Comparison of ENCODE assay signal across 18 cellular contexts in genomic region chr4:25146076-25146475, GRCh38.
"Had no signal": no experiment of that assay in that cellular context is flagged by ENCODE, and none has a peak within 500 bp of the region (broad histone marks: within the 10 kb centered on the region; RNA-seq: fewer than 3 reads in every experiment).

No MANE protein-coding gene starts in this region.

- H3K4me3 ChIP-seq: coronary artery, lower lobe of right lung, right lobe of liver, stomach, thyroid gland, vagina had no signal

- ATAC-seq: effector memory CD8-positive, alpha-beta T cell; left ventricle myocardium superior; lower lobe of right lung; natural killer cell; stimulated activated effector memory CD8-positive, alpha-beta T cell treated with anti-CD3 and anti-CD28 coated beads, Interleukin-12 subunit alpha, Interleukin-12 subunit beta, amount 100 ng/mL, for 72 hours had no signal

- H3K9me3 ChIP-seq: lower lobe of right lung, right lobe of liver, stomach, thyroid gland, vagina had no signal

- DNase-seq: effector memory CD8-positive, alpha-beta T cell; hypothalamus; immature natural killer cell; islet precursor cell; left ventricle myocardium superior; lower lobe of right lung; natural killer cell; right lobe of liver; stimulated activated CD4-positive, alpha-beta T cell treated with anti-CD3 and anti-CD28 coated beads, Interleukin-2, amount 100 ng/mL, for 24 hours; stimulated activated CD4-positive, alpha-beta T cell treated with anti-CD3 and anti-CD28 coated beads, Interleukin-4, amount 100 ng/mL, for 24 hours; stimulated activated naive CD4-positive, alpha-beta T cell treated with Interleukin-2 at 50 U/mL for 16 hours; stomach; thyroid gland; trophoblast cell had no signal

- H3K4me1 ChIP-seq: lower lobe of right lung, parathyroid adenoma, right lobe of liver, thyroid gland, vagina had no signal

- H3K27ac ChIP-seq: coronary artery, lower lobe of right lung, parathyroid adenoma, right lobe of liver, stomach, thyroid gland, vagina had no signal
